6 cellular contexts compared by ENCODE assay signal in the genomic region with DNA sequence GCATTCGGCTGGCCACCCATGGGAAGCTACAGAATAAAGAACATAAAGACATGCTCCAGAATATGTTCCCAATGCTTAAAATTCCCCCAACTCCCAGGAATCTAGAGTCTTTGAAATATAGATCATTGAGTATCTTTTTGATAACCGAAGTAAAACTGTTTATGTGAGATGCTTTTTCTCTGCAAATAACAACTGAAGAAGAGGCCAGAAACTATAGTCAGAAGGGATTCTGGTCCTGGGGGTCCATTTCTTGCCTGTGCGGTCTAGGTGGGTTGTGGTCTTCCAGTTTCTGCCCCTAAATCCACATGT.
"Had no signal": no experiment of that assay in that cellular context is flagged by ENCODE, and none has a peak within 500 bp of the region (broad histone marks: within the 10 kb centered on the region; RNA-seq: fewer than 3 reads in every experiment).

No MANE protein-coding gene starts in this region.

- H3K27me3 Mint-ChIP-seq: central memory CD8-positive, alpha-beta T cell had no signal

- H3K27me3 ChIP-seq: brain microvascular endothelial cell, foreskin keratinocyte had no signal

- H3K9me3 Mint-ChIP-seq: activated T-helper 1 cell treated with anti-CD3 and anti-CD28 coated beads, Interleukin-12 subunit alpha, Interleukin-12 subunit beta, Interleukin-2, Interleukin-4 antibody, amounts not matched to agents 30 ng/mL and 10 ng/mL and 1 ng/mL, durations not matched to agents 14 hours and 24 hours and 36 hours; central memory CD8-positive, alpha-beta T cell; dendritic cell treated with granulocyte-macrophage colony-stimulating factor and Interleukin-4, amounts not matched to agents 40 ng/mL and 50 ng/mL, for 4 days; natural killer cell had no signal

- DNase-seq: natural killer cell had no signal

- H3K4me1 ChIP-seq: foreskin keratinocyte had no signal

- H3K27ac Mint-ChIP-seq: activated T-helper 1 cell treated with anti-CD3 and anti-CD28 coated beads, Interleukin-12 subunit alpha, Interleukin-12 subunit beta, Interleukin-2, Interleukin-4 antibody, amounts not matched to agents 30 ng/mL and 10 ng/mL and 1 ng/mL, durations not matched to agents 14 hours and 24 hours and 36 hours; dendritic cell treated with granulocyte-macrophage colony-stimulating factor and Interleukin-4, amounts not matched to agents 40 ng/mL and 50 ng/mL, for 4 days; natural killer cell had no signal

- H3K36me3 Mint-ChIP-seq: natural killer cell had no signal

- H3K4me3 Mint-ChIP-seq: activated T-helper 1 cell treated with anti-CD3 and anti-CD28 coated beads, Interleukin-12 subunit alpha, Interleukin-12 subunit beta, Interleukin-2, Interleukin-4 antibody, amounts not matched to agents 30 ng/mL and 10 ng/mL and 1 ng/mL, durations not matched to agents 14 hours and 24 hours and 36 hours; central memory CD8-positive, alpha-beta T cell; dendritic cell treated with granulocyte-macrophage colony-stimulating factor and Interleukin-4, amounts not matched to agents 40 ng/mL and 50 ng/mL, for 4 days; natural killer cell had no signal

- H3K36me3 ChIP-seq: brain microvascular endothelial cell had no signal

- H3K27ac ChIP-seq: brain microvascular endothelial cell, foreskin keratinocyte had no signal
